Comparison of ENCODE assay signal across 8 cellular contexts in the genomic region with DNA sequence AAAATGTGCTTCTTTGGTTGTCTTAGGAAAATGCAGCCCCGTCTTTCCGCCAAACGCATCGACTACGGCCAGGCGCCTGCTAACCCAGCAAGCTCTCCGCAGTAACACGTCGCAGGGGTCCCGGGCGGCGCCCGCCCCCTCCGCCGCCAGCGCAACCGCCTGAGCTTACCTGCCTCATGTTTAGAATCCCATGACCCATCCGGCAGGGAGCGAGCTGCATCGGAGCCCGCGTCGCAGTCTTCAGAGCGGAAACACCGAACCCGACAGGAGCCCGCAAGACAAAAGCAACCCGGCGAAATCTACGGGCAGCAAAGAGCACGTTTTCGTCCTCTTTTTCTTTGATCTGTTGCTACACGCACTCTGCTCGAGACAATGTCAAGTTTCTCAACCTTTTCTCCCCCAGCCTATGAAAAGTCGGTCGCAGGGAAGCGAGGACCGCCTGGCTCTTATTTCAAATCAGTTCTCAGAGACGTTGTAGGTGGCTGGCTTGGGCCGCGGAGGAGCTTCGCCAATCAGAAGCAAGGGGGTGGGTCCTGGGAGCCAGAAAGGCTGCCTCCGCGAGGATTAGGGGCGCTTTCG. TPM values are rescaled to one million over a fixed set of nuclear protein-coding genes. Genes with fewer than 3 reads are reported as not detected.
A peak's percentile ranks its signal among the peaks of the same experiment; 100 is the strongest.
DNase-seq lines count a peak whose midpoint lies in the region; ATAC-seq and TF ChIP-seq lines count a peak whose summit lies in the region.

A gene with protein sequence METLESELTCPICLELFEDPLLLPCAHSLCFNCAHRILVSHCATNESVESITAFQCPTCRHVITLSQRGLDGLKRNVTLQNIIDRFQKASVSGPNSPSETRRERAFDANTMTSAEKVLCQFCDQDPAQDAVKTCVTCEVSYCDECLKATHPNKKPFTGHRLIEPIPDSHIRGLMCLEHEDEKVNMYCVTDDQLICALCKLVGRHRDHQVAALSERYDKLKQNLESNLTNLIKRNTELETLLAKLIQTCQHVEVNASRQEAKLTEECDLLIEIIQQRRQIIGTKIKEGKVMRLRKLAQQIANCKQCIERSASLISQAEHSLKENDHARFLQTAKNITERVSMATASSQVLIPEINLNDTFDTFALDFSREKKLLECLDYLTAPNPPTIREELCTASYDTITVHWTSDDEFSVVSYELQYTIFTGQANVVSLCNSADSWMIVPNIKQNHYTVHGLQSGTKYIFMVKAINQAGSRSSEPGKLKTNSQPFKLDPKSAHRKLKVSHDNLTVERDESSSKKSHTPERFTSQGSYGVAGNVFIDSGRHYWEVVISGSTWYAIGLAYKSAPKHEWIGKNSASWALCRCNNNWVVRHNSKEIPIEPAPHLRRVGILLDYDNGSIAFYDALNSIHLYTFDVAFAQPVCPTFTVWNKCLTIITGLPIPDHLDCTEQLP (minus strand): TSS at position 465 of the 579 bp plus-strand sequence. CDS start 53,038 bp downstream, outside the sequence.

- POLR2A ChIA-PET in A673 (lab: Charles Lee; ENCODE audit: low non-redundant PET): no interaction called here

- H4K8ac ChIP-seq in trophoblast cell (ENCODE audit: low read depth, low read length): no peak within 1 kb of the TSS

- H4K12ac ChIP-seq in trophoblast cell (ENCODE audit: low read depth, low read length): no peak within 1 kb of the TSS

- peak within 1 kb of the TSS; percentile 43 for H2BK120ac ChIP-seq in trophoblast cell (ENCODE audit: insufficient read depth, low read length, poor library complexity)

- H3K9ac ChIP-seq in trophoblast cell (ENCODE audit: low read length): peak within 1 kb of the TSS; percentile 68

- H3K9me3 ChIP-seq in A673 (ENCODE audit: low read depth, low read length, poor library complexity, severe bottlenecking) (no peaks in the 10 kb centered on the region), left ventricle myocardium inferior (replicated peaks) (no peaks in the 10 kb centered on the region), trophoblast cell (ENCODE audit: insufficient read depth, low read depth, low read length) (no peaks in the 10 kb centered on the region)

- H3K79me2 ChIP-seq in trophoblast cell (ENCODE audit: control insufficient read depth, insufficient read depth, low read length, poor library complexity): peaks cover 4% of the 10 kb centered on the region

- peak; percentile 45 for ATAC-seq in GM19035 (IDR thresholded peaks at IDR 0.05; ENCODE audit: unreplicated experiment)
- no peak for ATAC-seq in GM21528 (IDR thresholded peaks at IDR 0.05; ENCODE audit: low FRiP score, unreplicated experiment)

- H2BK12ac ChIP-seq in trophoblast cell (ENCODE audit: low read length): peak within 1 kb of the TSS; percentile 38

- peak within 1 kb of the TSS; percentile 46 for H3K18ac ChIP-seq in trophoblast cell (ENCODE audit: low read length)

- no CpG with 5 or more reads among the region's 46 CpGs for WGBS in trophoblast cell (ENCODE audit: extremely low coverage, insufficient coverage, insufficient read length)

- CTCF ChIA-PET in A673 (lab: Charles Lee): interaction anchor here (0.7 kb wide), 1 partner anchor 430 kb away, joined by 4 read pairs; no protein-coding TSS in a partner anchor

- H3K36me3 ChIP-seq in A673 (ENCODE audit: insufficient read depth, low read length, poor library complexity, severe bottlenecking) (no peaks in the 10 kb centered on the region), left ventricle myocardium inferior (no peaks in the 10 kb centered on the region), trophoblast cell (ENCODE audit: control insufficient read depth in 1 of 2, insufficient read depth in 2 of 2, low read length in 2 of 2) (no peaks in the 10 kb centered on the region)

- no peak within 1 kb of the TSS for H2AK5ac ChIP-seq in trophoblast cell (ENCODE audit: low read length)

- peak within 1 kb of the TSS; percentile 55 for H3K4me3 ChIP-seq in A673 (ENCODE audit: low read depth, low read length, poor library complexity, severe bottlenecking)
- peak within 1 kb of the TSS; percentile 75 for H3K4me3 ChIP-seq in left ventricle myocardium inferior
- peak within 1 kb of the TSS; percentile 73 for H3K4me3 ChIP-seq in trophoblast cell (ENCODE audit: low read depth, low read length)

- H2BK5ac ChIP-seq in trophoblast cell (ENCODE audit: low read depth, low read length, poor library complexity): peak within 1 kb of the TSS; percentile 76

- no peak within 1 kb of the TSS for H3K23ac ChIP-seq in trophoblast cell (ENCODE audit: low read length)

- TSS peak; percentile 41 for BruUV-seq in A673 (replicated peaks; lab: Mats Ljungman, UMichigan)

- peak; percentile 82 for DNase-seq in A673 (ENCODE audit: low spot score)
- peak; percentile 17 for DNase-seq in NCI-H2196 (lab: John Stamatoyannopoulos, UW; ENCODE audit: unreplicated experiment)
- peak in 46 of 56 donors; percentile 1 to 62 (median 26) for DNase-seq in amygdala (lab: John Stamatoyannopoulos, UW)
- peak; percentile 63 for DNase-seq in left ventricle myocardium inferior
- peak; percentile 34 to 58 for DNase-seq in trophoblast cell
- DNase-seq in activated effector memory CD4-positive, alpha-beta T cell treated with Interleukin-2 at 50 U/mL for 16 hours: no peak

- peak within 1 kb of the TSS; percentile 17 for H3K14ac ChIP-seq in trophoblast cell (ENCODE audit: low read length)

- H3K4ac ChIP-seq in trophoblast cell (ENCODE audit: low read depth, low read length): no peak within 1 kb of the TSS

- H3K4me2 ChIP-seq in trophoblast cell (ENCODE audit: low read length): peak within 1 kb of the TSS; percentile 66

- peak within 1 kb of the TSS; percentile 70 for H4K91ac ChIP-seq in trophoblast cell (ENCODE audit: low read depth, low read length)

- H2AFZ ChIP-seq in trophoblast cell (ENCODE audit: insufficient read depth, low read length, poor library complexity): peak within 1 kb of the TSS; percentile 62

- H3K27ac ChIP-seq in A673 (ENCODE audit: low read depth, low read length, poor library complexity, severe bottlenecking) (no peak within 1 kb of the TSS), left ventricle myocardium inferior (replicated peaks) (peak within 1 kb of the TSS; percentile 73), trophoblast cell (ENCODE audit: low read depth, low read length) (peak within 1 kb of the TSS; percentile 89)

- no peaks in the 10 kb centered on the region for H3K27me3 ChIP-seq in A673 (replicated peaks; ENCODE audit: insufficient read depth, low read depth, low read length, poor library complexity)
- no peaks in the 10 kb centered on the region for H3K27me3 ChIP-seq in left ventricle myocardium inferior (ENCODE audit: low read depth)
- no peaks in the 10 kb centered on the region for H3K27me3 ChIP-seq in trophoblast cell (ENCODE audit: insufficient read depth, low read length)

- no peak for TF ChIP-seq CTCF in A673 (conservative IDR thresholded peaks at IDR 0.05; ENCODE audit: low read depth, low read length)
- no peak for TF ChIP-seq CTCF in left ventricle myocardium inferior (IDR thresholded peaks at IDR 0.05; ENCODE audit: borderline replicate concordance)

- peaks cover 3% of the 10 kb centered on the region for H3K79me1 ChIP-seq in trophoblast cell (ENCODE audit: low read length)

- intact Hi-C loops in A673 (cut with micrococcal nuclease; ENCODE audit: unreplicated experiment): no loop called here
- intact Hi-C loops in left ventricle myocardium inferior (cut with micrococcal nuclease): no loop called here

- no peaks in the 10 kb centered on the region for H3K4me1 ChIP-seq in A673 (ENCODE audit: insufficient read depth, low read length, poor library complexity, severe bottlenecking)
- no peaks in the 10 kb centered on the region for H3K4me1 ChIP-seq in left ventricle myocardium inferior
- H3K4me1 ChIP-seq in trophoblast cell (ENCODE audit: control insufficient read depth in 1 of 2, insufficient read depth in 2 of 2, low read length in 2 of 2): peaks cover 0 to 7% of the 10 kb centered on the region in 2 experiments

RNA-seq across cellular contexts. Expression of the gene that starts here (rescaled TPM):
- total RNA-seq in A673 (2021) (5.6 and 7.0 TPM in 2 replicates), left ventricle myocardium inferior (9.4 TPM)
- 49.3 and 50.0 TPM in 2 replicates for polyA plus RNA-seq in trophoblast cell (2013)
